Comparison of ENCODE assay signal across 16 cellular contexts in the genomic region with DNA sequence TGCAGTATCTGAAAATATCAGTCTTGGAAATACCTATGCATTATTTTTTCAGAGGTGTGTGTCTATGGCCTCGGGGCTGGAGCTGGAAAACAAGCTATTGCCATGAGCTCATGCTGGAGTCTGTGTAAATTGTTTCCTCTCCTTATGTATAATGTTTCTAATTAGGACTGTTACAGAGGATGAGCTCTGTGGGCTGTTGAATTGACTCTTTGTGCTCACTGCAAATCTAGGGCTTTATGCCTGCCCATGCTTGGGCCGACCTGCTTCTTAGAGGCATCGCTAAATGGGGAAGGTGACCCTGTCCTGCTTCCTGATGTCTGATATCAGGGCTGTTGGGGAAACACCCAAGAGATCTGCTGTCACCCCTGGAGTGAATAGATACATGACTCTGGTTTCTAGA.
"Had no signal": no experiment of that assay in that cellular context is flagged by ENCODE, and none has a peak within 500 bp of the region (broad histone marks: within the 10 kb centered on the region; RNA-seq: fewer than 3 reads in every experiment).

No MANE protein-coding gene starts in this region.

- H3K27me3 ChIP-seq: gastrocnemius medialis, ovary, thyroid gland had no signal

- H3K36me3 ChIP-seq: gastrocnemius medialis, left ventricle myocardium inferior, ovary, thyroid gland had no signal

- H3K27me3 Mint-ChIP-seq: activated CD8-positive, alpha-beta memory T cell treated with anti-CD3 and anti-CD28 coated beads, Interleukin-2, amount 10 ng/mL, durations not matched to agents 7 days and 5 days; activated T-cell treated with anti-CD3 and anti-CD28 coated beads, Interleukin-2, amount 50 U/mL, for 24 hours had no signal

- DNase-seq: activated CD4-positive, alpha-beta T cell treated with anti-CD3 and anti-CD28 coated beads, Interleukin-2, amount 50 U/mL, for 4 hours; activated CD8-positive, alpha-beta memory T cell treated with anti-CD3 and anti-CD28 coated beads, Interleukin-2, amount 10 ng/mL, durations not matched to agents 7 days and 5 days; activated effector memory CD4-positive, alpha-beta T cell treated with Interleukin-2 at 50 U/mL for 16 hours; activated T-cell treated with anti-CD3 and anti-CD28 coated beads, Interleukin-2, amount 50 U/mL, for 24 hours; gastrocnemius medialis; left ventricle myocardium inferior; mesenchymal stem cell; nephron progenitor cell; ovary; stimulated activated CD4-positive, alpha-beta T cell treated with anti-CD3 and anti-CD28 coated beads, Interleukin-15, amount 100 ng/mL, for 24 hours; stimulated activated CD4-positive, alpha-beta T cell treated with anti-CD3 and anti-CD28 coated beads, Interleukin-4, amount 100 ng/mL, for 24 hours; T-helper 2 cell; thyroid gland had no signal

- H3K9me3 Mint-ChIP-seq: activated T-cell treated with anti-CD3 and anti-CD28 coated beads, Interleukin-2, amount 50 U/mL, for 24 hours had no signal

- H3K4me3 Mint-ChIP-seq: activated CD8-positive, alpha-beta memory T cell treated with anti-CD3 and anti-CD28 coated beads, Interleukin-2, amount 10 ng/mL, durations not matched to agents 7 days and 5 days; activated T-cell treated with anti-CD3 and anti-CD28 coated beads, Interleukin-2, amount 50 U/mL, for 24 hours; nephron progenitor cell; stimulated activated naive CD8-positive, alpha-beta T cell treated with anti-CD3 and anti-CD28 coated beads, Interleukin-15, Interleukin-2, amounts not matched to agents 100 ng/mL and 50 ng/mL, for 24 hours had no signal

- ATAC-seq: activated CD4-positive, CD25-positive, alpha-beta regulatory T cell treated with anti-CD3 and anti-CD28 coated beads, Interleukin-2, amount 50 U/mL, for 24 hours; activated CD8-positive, alpha-beta memory T cell treated with anti-CD3 and anti-CD28 coated beads, Interleukin-2, amount 10 ng/mL, durations not matched to agents 7 days and 5 days; activated naive CD4-positive, alpha-beta T cell treated with anti-CD3 and anti-CD28 coated beads, Interleukin-2, amount 50 U/mL, for 72 hours; gastrocnemius medialis had no signal

- H3K4me1 ChIP-seq: gastrocnemius medialis, left ventricle myocardium inferior, thyroid gland had no signal

- H3K27ac ChIP-seq: gastrocnemius medialis, left ventricle myocardium inferior, ovary, thyroid gland had no signal

- H3K9me3 ChIP-seq: gastrocnemius medialis, thyroid gland had no signal

- H3K27ac Mint-ChIP-seq: activated CD8-positive, alpha-beta memory T cell treated with anti-CD3 and anti-CD28 coated beads, Interleukin-2, amount 10 ng/mL, durations not matched to agents 7 days and 5 days; activated naive CD4-positive, alpha-beta T cell treated with anti-CD3 and anti-CD28 coated beads, Interleukin-2, amount 50 U/mL, for 72 hours; activated T-cell treated with anti-CD3 and anti-CD28 coated beads, Interleukin-2, amount 50 U/mL, for 24 hours; nephron progenitor cell; stimulated activated naive CD8-positive, alpha-beta T cell treated with anti-CD3 and anti-CD28 coated beads, Interleukin-15, Interleukin-2, amounts not matched to agents 100 ng/mL and 50 ng/mL, for 24 hours had no signal

- H3K4me3 ChIP-seq: gastrocnemius medialis, left ventricle myocardium inferior, ovary, thyroid gland had no signal
